Comparison of ENCODE assay signal across 16 cellular contexts in genomic region chr3:72776-73175, GRCh38.
DNase-seq lines count a peak whose midpoint lies in the region; ATAC-seq, FAIRE-seq and TF ChIP-seq lines count a peak whose summit lies in the region.
"Had no signal": no experiment of that assay in that cellular context is flagged by ENCODE, and none has a peak within 500 bp of the region (broad histone marks: within the 10 kb centered on the region; RNA-seq: fewer than 3 reads in every experiment).

No MANE protein-coding gene starts in this region.

- H3K36me3 ChIP-seq in GM12878 (ENCODE audit: control insufficient read depth in 2 of 2, insufficient read depth in 2 of 2, low read length in 1 of 2) (no peaks in the 10 kb centered on the region), gastroesophageal sphincter (no peaks in the 10 kb centered on the region), neural progenitor cell (no peaks in the 10 kb centered on the region), tibial nerve (no peaks in the 10 kb centered on the region), BE2C (no peaks in the 10 kb centered on the region)

- FAIRE-seq in GM12878 (lab: Jason Lieb, UNC), result no peak

- TF ChIP-seq CTCF in GM12878 (IDR thresholded peaks at IDR 0.05 in 2 of 3, conservative IDR thresholded peaks at IDR 0.05 in 1 of 3; ENCODE audit: control insufficient read depth in 2 of 3, extremely low read depth in 1 of 3, insufficient read depth in 1 of 3, low read depth in 3 of 3, low read length in 3 of 3) (no peak), gastroesophageal sphincter (IDR thresholded peaks at IDR 0.05) (no peak), neural progenitor cell (IDR thresholded peaks at IDR 0.05) (no peak), tibial nerve (IDR thresholded peaks at IDR 0.05) (peak in 2 of 5 experiments; percentile 11 to 25), glutamatergic neuron (IDR thresholded peaks at IDR 0.05; ENCODE audit: partially characterized antibody, unreplicated experiment) (no peak), BE2C (IDR thresholded peaks at IDR 0.05; ENCODE audit: low read depth, low read length) (no peak)

- H3K9me3 Mint-ChIP-seq in neural progenitor cell (no peaks in the 10 kb centered on the region), glutamatergic neuron (ENCODE audit: unreplicated experiment) (no peaks in the 10 kb centered on the region)
- H3K9me3 Mint-ChIP-seq: activated CD4-positive, alpha-beta memory T cell treated with anti-CD3 and anti-CD28 coated beads for 36 hours; activated T-helper 2 cell treated with anti-CD3 and anti-CD28 coated beads, Interferon-gamma antibody, Interleukin-2, Interleukin-4, amounts not matched to agents 10 μg/mL and 5 μg/mL and 100 μg/mL, durations not matched to agents 14 hours and 24 hours and 36 hours; memory B cell had no signal

- intact Hi-C loops in GM12878 (cut with micrococcal nuclease; ENCODE audit: unreplicated experiment), result no loop called here

- H3K27me3 Mint-ChIP-seq in neural progenitor cell (ENCODE audit: insufficient read depth, low read depth) (no peaks in the 10 kb centered on the region), glutamatergic neuron (ENCODE audit: unreplicated experiment) (no peaks in the 10 kb centered on the region)

- H3K27me3 ChIP-seq in GM12878 (replicated peaks in 1 of 2; ENCODE audit: control insufficient read depth in 2 of 2, insufficient read depth in 2 of 2, low read length in 1 of 2) (no peaks in the 10 kb centered on the region; a peak in 1 of 4 replicates), gastroesophageal sphincter (no peaks in the 10 kb centered on the region), neural progenitor cell (no peaks in the 10 kb centered on the region), tibial nerve (no peaks in the 10 kb centered on the region), BE2C (no peaks in the 10 kb centered on the region)

- RAD21 ChIA-PET in GM12878 (lab: Charles Lee; ENCODE audit: unreplicated experiment), result no interaction called here

- no peaks in the 10 kb centered on the region for H3K4me1 ChIP-seq in GM12878 (ENCODE audit: control insufficient read depth, insufficient read depth, low read length)
- H3K4me1 ChIP-seq in gastroesophageal sphincter, result peaks cover 0 to 4% (median 3%) of the 10 kb centered on the region in 3 donors
- H3K4me1 ChIP-seq in neural progenitor cell, result peaks cover 24% of the 10 kb centered on the region
- H3K4me1 ChIP-seq in tibial nerve, result peaks cover 0 to 63% (median 17%) of the 10 kb centered on the region in 4 donors
- no peaks in the 10 kb centered on the region for H3K4me1 ChIP-seq in BE2C

- H3K79me2 ChIP-seq in GM12878 (ENCODE audit: control insufficient read depth, insufficient read depth, low read length) (no peaks in the 10 kb centered on the region), neural progenitor cell (ENCODE audit: low read depth) (no peaks in the 10 kb centered on the region)

- in situ Hi-C loops in GM12878 (cut with MboI), result no loop called here

- H3K27ac ChIP-seq in GM12878 (ENCODE audit: control insufficient read depth, insufficient read depth) (no peak overlapping the region), gastroesophageal sphincter (peak overlapping the region in 3 of 4 donors; percentile 49 to 61 (median 57)), neural progenitor cell (no peak overlapping the region), tibial nerve (peak overlapping the region; percentile 65 to 83 (median 74))

- peak overlapping the region; percentile 17 for H3K27ac Mint-ChIP-seq in neural progenitor cell
- no peak overlapping the region for H3K27ac Mint-ChIP-seq in glutamatergic neuron (ENCODE audit: unreplicated experiment)
- H3K27ac Mint-ChIP-seq: activated CD4-positive, alpha-beta memory T cell treated with anti-CD3 and anti-CD28 coated beads for 36 hours; activated T-helper 2 cell treated with anti-CD3 and anti-CD28 coated beads, Interferon-gamma antibody, Interleukin-2, Interleukin-4, amounts not matched to agents 10 μg/mL and 5 μg/mL and 100 μg/mL, durations not matched to agents 14 hours and 24 hours and 36 hours; HFFc6; memory B cell had no signal

- H3K9ac ChIP-seq in GM12878 (ENCODE audit: control insufficient read depth, insufficient read depth, low read length), result no peak overlapping the region
- H3K9ac ChIP-seq in neural progenitor cell, result no peak overlapping the region

- CTCF ChIA-PET in GM12878 (lab: Yijun Ruan, JAX), result interaction anchor here (4.6 kb wide), 1 partner anchor 281 kb away, joined by 15 read pairs; no protein-coding TSS in a partner anchor

- ATAC-seq in GM12878 (peak; percentile 56), gastroesophageal sphincter (peak; percentile 80)

- SMC1A ChIA-PET in GM12878 (lab: Charles Lee; ENCODE audit: uncharacterized antibody, unreplicated experiment), result interaction anchor here (2.3 to 4.7 kb wide), 2 partner anchors 279 to 282 kb away, joined by 7 to 21 read pairs; no protein-coding TSS in a partner anchor

- H3K36me3 Mint-ChIP-seq in neural progenitor cell (no peaks in the 10 kb centered on the region), glutamatergic neuron (ENCODE audit: unreplicated experiment) (no peaks in the 10 kb centered on the region)
- H3K36me3 Mint-ChIP-seq: activated CD4-positive, alpha-beta memory T cell treated with anti-CD3 and anti-CD28 coated beads for 36 hours; memory B cell had no signal

- TF ChIP-seq POLR2A in GM12878 (IDR thresholded peaks at IDR 0.05; ENCODE audit: low read depth, low read length), result no peak
- TF ChIP-seq POLR2A in gastroesophageal sphincter (IDR thresholded peaks at IDR 0.05), result no peak
- no peak for TF ChIP-seq POLR2A in tibial nerve (IDR thresholded peaks at IDR 0.05)

- WGBS in GM12878 (ENCODE audit: insufficient coverage, insufficient replicate concordance, low lambda C conversion rate, missing lambda C conversion rate), result 0% methylated on average over 1 of the region's 1 CpG
- 38 to 78% methylated on average over 1 of the region's 1 CpG for WGBS in gastroesophageal sphincter (ENCODE audit: low coverage in 1 of 2), 2 donors
- 8 to 22% methylated on average over 1 of the region's 1 CpG for WGBS in tibial nerve, 2 donors

- no TSS peak for BruUV-seq in GM12878 (replicated peaks; lab: Mats Ljungman, UMichigan)

- DNase-seq in GM12878 (ENCODE audit: low read depth, low spot score) (no peak), neural progenitor cell (ENCODE audit: low spot score) (no peak), tibial nerve (ENCODE audit: low spot score in 2 of 2) (peak in 1 of 2 donors; percentile 21), glutamatergic neuron (no peak), BE2C (no peak), cerebellum (ENCODE audit: low spot score) (no peak)
- DNase-seq: activated CD4-positive, alpha-beta memory T cell treated with anti-CD3 and anti-CD28 coated beads for 36 hours; DMS 273 treated with DMSO at 0.1 percent for 48 hours; HFFc6; NCI-H1092; NCI-H2171; NCI-H82; stimulated activated naive CD4-positive, alpha-beta T cell had no signal

- POLR2A ChIA-PET in GM12878 (lab: Charles Lee), result no interaction called here

- H3K4me3 Mint-ChIP-seq in neural progenitor cell, result no peak overlapping the region
- no peak overlapping the region for H3K4me3 Mint-ChIP-seq in glutamatergic neuron (ENCODE audit: unreplicated experiment)
- H3K4me3 Mint-ChIP-seq: activated CD4-positive, alpha-beta memory T cell treated with anti-CD3 and anti-CD28 coated beads for 36 hours; HFFc6; memory B cell had no signal

- H2AFZ ChIP-seq in GM12878 (ENCODE audit: control insufficient read depth, low read depth, low read length) (no peak overlapping the region), neural progenitor cell (replicated peaks) (no peak overlapping the region)

- TF ChIP-seq RAD21 in GM12878 (IDR thresholded peaks at IDR 0.05; ENCODE audit: insufficient read depth, low read depth, low read length), result no peak

- H3K4me3 ChIP-seq in GM12878 (no peak overlapping the region), gastroesophageal sphincter (no peak overlapping the region), neural progenitor cell (no peak overlapping the region), tibial nerve (no peak overlapping the region), BE2C (ENCODE audit: low read depth, low read length) (no peak overlapping the region)

- H3K9me3 ChIP-seq in GM12878 (replicated peaks; ENCODE audit: control insufficient read depth, insufficient read depth, low read length), result no peaks in the 10 kb centered on the region
- H3K9me3 ChIP-seq in gastroesophageal sphincter, result no peaks in the 10 kb centered on the region
- H3K9me3 ChIP-seq in neural progenitor cell (ENCODE audit: low read depth), result no peaks in the 10 kb centered on the region
- no peaks in the 10 kb centered on the region for H3K9me3 ChIP-seq in tibial nerve
- H3K9me3 ChIP-seq in BE2C, result no peaks in the 10 kb centered on the region

- no peaks in the 10 kb centered on the region for H3F3A ChIP-seq in neural progenitor cell (ENCODE audit: low read depth)

- H3K4me1 Mint-ChIP-seq in neural progenitor cell, result peaks cover 43% of the 10 kb centered on the region
- H3K4me1 Mint-ChIP-seq in glutamatergic neuron (ENCODE audit: low read depth, unreplicated experiment), result peaks cover 24% of the 10 kb centered on the region
- H3K4me1 Mint-ChIP-seq: memory B cell had no signal

- H4K20me1 ChIP-seq in GM12878 (ENCODE audit: control insufficient read depth, insufficient read depth) (no peaks in the 10 kb centered on the region), neural progenitor cell (ENCODE audit: low read depth) (no peaks in the 10 kb centered on the region)

- no peak for TF ChIP-seq EP300 in GM12878 (IDR thresholded peaks at IDR 0.05; ENCODE audit: borderline replicate concordance in 1 of 2, control insufficient read depth in 1 of 2, low read depth in 2 of 2, low read length in 2 of 2)
- no peak for TF ChIP-seq EP300 in gastroesophageal sphincter (IDR thresholded peaks at IDR 0.05)
- TF ChIP-seq EP300 in tibial nerve (IDR thresholded peaks at IDR 0.05), result peak; percentile 56 to 83

- H3K4me2 ChIP-seq in GM12878 (ENCODE audit: control insufficient read depth, insufficient read depth) (no peak overlapping the region), neural progenitor cell (no peak overlapping the region)

TF ChIP-seq in GM12878, 131 proteins besides CTCF, POLR2A, EP300 and RAD21 (continues in another document):
- TF ChIP-seq POU2F2 (IDR thresholded peaks at IDR 0.05; ENCODE audit: borderline replicate concordance, low read depth, low read length) (no peak), JUND (IDR thresholded peaks at IDR 0.05; ENCODE audit: low read depth, low read length) (no peak)

Comparison
In these comparisons a context has a peak if more than half of its experiments do, and no peak if none do; other contexts are left out.
1. H3K27ac ChIP-seq: peak in gastroesophageal sphincter (3 of 4) and tibial nerve (4 of 4); none in GM12878 (single experiment) and neural progenitor cell (single experiment).